9 cellular contexts compared by ENCODE assay signal in the genomic region with DNA sequence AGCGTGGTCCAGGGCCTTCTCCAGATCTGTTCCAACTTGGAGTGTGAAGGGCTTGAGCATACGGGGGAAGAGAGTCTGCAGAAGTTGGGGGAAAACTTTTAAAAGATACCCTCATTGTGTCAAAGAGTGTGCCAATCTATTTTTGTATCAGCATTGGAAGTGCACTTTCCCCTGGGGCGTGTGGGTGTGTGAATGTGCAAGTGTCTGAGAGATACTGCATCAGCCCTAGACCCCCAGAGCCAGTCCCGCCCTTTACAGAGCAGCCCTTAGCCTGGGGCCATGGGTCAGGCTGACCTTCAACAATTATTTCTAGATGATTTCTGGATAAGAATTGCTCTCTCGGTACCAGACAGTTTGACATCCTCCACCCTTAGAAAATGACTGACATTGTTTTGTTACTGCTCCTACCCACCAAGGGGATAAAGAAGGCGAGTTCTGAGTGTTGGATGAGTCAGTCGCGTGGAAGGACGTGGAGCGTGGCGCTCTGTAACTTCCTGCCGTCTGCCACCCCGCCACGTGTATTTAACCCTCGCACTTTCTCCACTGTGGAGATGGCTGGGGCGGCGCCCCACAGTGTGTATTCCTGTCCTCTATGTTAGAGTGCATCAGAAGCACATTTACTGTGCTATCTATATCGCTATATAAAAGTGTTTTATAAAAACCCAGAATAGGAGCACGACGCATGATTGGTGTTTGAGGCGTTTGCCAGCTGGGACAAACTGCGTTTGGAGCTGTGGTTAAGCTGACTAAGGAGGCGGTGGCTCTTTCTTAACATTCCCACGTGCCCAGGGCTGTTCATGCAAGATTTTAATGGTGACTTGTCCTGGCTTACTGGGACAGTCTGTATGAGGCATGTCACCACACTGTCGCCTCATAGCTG.
DNase-seq lines count a peak whose midpoint lies in the region; ATAC-seq and TF ChIP-seq lines count a peak whose summit lies in the region.
"Had no signal": no experiment of that assay in that cellular context is flagged by ENCODE, and none has a peak within 500 bp of the region (broad histone marks: within the 10 kb centered on the region; RNA-seq: fewer than 3 reads in every experiment).

No MANE protein-coding gene starts in this region.

- TF ChIP-seq CTCF in esophagus squamous epithelium (IDR thresholded peaks at IDR 0.05), result no peak

- H3K9me3 ChIP-seq in right cardiac atrium (ENCODE audit: control insufficient read depth, low read length) (no peaks in the 10 kb centered on the region), adipocyte (ENCODE audit: control insufficient read depth, low read length) (no peaks in the 10 kb centered on the region), aorta (ENCODE audit: control insufficient read depth, low read length) (no peaks in the 10 kb centered on the region), esophagus squamous epithelium (no peaks in the 10 kb centered on the region)

- 62% methylated on average over 25 of the region's 25 CpGs for WGBS in right cardiac atrium
- WGBS in aorta, 2 donors, result 63 to 70% methylated on average over 25 of the region's 25 CpGs
- 66 to 68% methylated on average over 15 to 25 of the region's 25 CpGs for WGBS in esophagus squamous epithelium, 2 donors

- intact Hi-C loops in right cardiac atrium (cut with DNase I), result loop anchor here in 1 of 4 donors (10.0 kb wide), 1 partner anchor 97 kb away; no protein-coding TSS in a partner anchor
- intact Hi-C loops in Right ventricle myocardium superior (cut with DNase I), result loop anchor here (10.0 kb wide), 1 partner anchor 97 kb away; no protein-coding TSS in a partner anchor
- intact Hi-C loops in aorta (cut with DNase I), result no loop called here
- intact Hi-C loops in esophagus squamous epithelium (cut with DNase I), result no loop called here

- no peak overlapping the region for H3K4me3 ChIP-seq in right cardiac atrium (ENCODE audit: low read length)
- no peak overlapping the region for H3K4me3 ChIP-seq in adipocyte (ENCODE audit: low read length)
- H3K4me3 ChIP-seq in aorta (ENCODE audit: low read length in 2 of 2), result no peak overlapping the region
- H3K4me3 ChIP-seq in esophagus squamous epithelium, result no peak overlapping the region

- peak in 2 of 3 donors; percentile 58 to 62 for DNase-seq in right cardiac atrium
- no peak for DNase-seq in Right ventricle myocardium superior
- DNase-seq in adipocyte (ENCODE audit: low read depth), result no peak
- DNase-seq in iris pigment epithelial cell (ENCODE audit: low read depth), result peak; percentile 40
- DNase-seq in aorta, result no peak
- DNase-seq in esophagus squamous epithelium (lab: John Stamatoyannopoulos, UW), result no peak
- no peak for DNase-seq in iPS-NIHi11 (ENCODE audit: low spot score)
- no peak for DNase-seq in NCI-H526 treated with DMSO at 0.1 percent for 48 hours (lab: John Stamatoyannopoulos, UW)
- DNase-seq: NCI-H1436 had no signal

- H3K27me3 ChIP-seq in right cardiac atrium (ENCODE audit: control insufficient read depth, insufficient read depth) (no peaks in the 10 kb centered on the region), adipocyte (replicated peaks; ENCODE audit: control insufficient read depth, insufficient read depth, low read length) (no peaks in the 10 kb centered on the region), aorta (ENCODE audit: control insufficient read depth in 1 of 2, insufficient read depth in 2 of 2, low read length in 1 of 2) (no peaks in the 10 kb centered on the region), esophagus squamous epithelium (no peaks in the 10 kb centered on the region)

- H3K36me3 ChIP-seq in adipocyte (ENCODE audit: control insufficient read depth, insufficient read depth, low read length, severe bottlenecking) (peaks cover 48% of the 10 kb centered on the region), aorta (ENCODE audit: control insufficient read depth in 1 of 2, insufficient read depth in 2 of 2, low read length in 1 of 2) (peaks cover 0 to under 1% of the 10 kb centered on the region in 2 donors), esophagus squamous epithelium (peaks cover 0 to 41% (median 0%) of the 10 kb centered on the region in 3 donors)

- H3K27ac ChIP-seq in right cardiac atrium (ENCODE audit: low read length) (no peak overlapping the region), aorta (ENCODE audit: low read depth in 1 of 2, low read length in 2 of 2) (peak overlapping the region; percentile 13 to 20), esophagus squamous epithelium (peak overlapping the region in 1 of 4 donors; percentile 89)

- peak overlapping the region; percentile 78 for H3K9ac ChIP-seq in adipocyte (ENCODE audit: low read length)

- peak; percentile 15 to 37 for ATAC-seq in right cardiac atrium
- no peak for ATAC-seq in Right ventricle myocardium superior (ENCODE audit: poor library complexity)
- no peak for ATAC-seq in aorta (ENCODE audit: low FRiP score)

- TF ChIP-seq POLR2A in esophagus squamous epithelium (IDR thresholded peaks at IDR 0.05), result no peak

- peaks cover 18% of the 10 kb centered on the region for H3K4me1 ChIP-seq in right cardiac atrium (ENCODE audit: control insufficient read depth, insufficient read depth, low read length)
- H3K4me1 ChIP-seq in adipocyte (ENCODE audit: control insufficient read depth, insufficient read depth, low read length), result peaks cover 44% of the 10 kb centered on the region
- no peaks in the 10 kb centered on the region for H3K4me1 ChIP-seq in aorta (ENCODE audit: control insufficient read depth in 1 of 2, insufficient read depth in 2 of 2, low read length in 2 of 2)
- peaks cover 22 to 39% (median 34%) of the 10 kb centered on the region in 3 donors for H3K4me1 ChIP-seq in esophagus squamous epithelium

Comparison
In these comparisons a context has a peak if more than half of its experiments do, and no peak if none do; other contexts are left out.
1. ATAC-seq: peak in right cardiac atrium (2 of 2); none in Right ventricle myocardium superior (single experiment) and aorta (single experiment).
2. DNase-seq: peak in right cardiac atrium (2 of 3) and iris pigment epithelial cell (single experiment); none in Right ventricle myocardium superior (single experiment), adipocyte (single experiment), aorta (0 of 2), esophagus squamous epithelium (single experiment), iPS-NIHi11 (single experiment) and NCI-H526 treated with DMSO at 0.1 percent for 48 hours (single experiment).